Comparison of ENCODE assay signal across 16 cellular contexts in the genomic region with DNA sequence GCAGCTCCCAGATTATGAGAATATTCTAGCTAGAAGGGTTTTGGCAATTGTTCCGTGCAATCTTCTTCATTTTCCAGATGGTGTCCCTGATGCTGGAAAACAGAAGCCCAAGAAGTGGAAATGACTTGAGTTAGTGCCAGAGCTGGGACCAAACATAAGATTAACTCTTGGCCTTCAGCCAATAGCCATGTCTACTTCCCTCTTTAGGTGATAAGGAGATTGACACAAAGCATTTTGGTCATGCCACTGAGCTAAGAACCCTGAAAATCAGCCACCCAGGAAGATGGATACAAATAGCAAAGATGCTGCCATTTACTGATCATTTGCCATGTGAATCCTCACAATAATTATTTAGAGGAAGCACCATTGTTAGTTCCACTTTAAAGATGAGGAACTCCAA.
DNase-seq lines count a peak whose midpoint lies in the region; TF ChIP-seq lines count a peak whose summit lies in the region.
"Had no signal": no experiment of that assay in that cellular context is flagged by ENCODE, and none has a peak within 500 bp of the region (broad histone marks: within the 10 kb centered on the region; RNA-seq: fewer than 3 reads in every experiment).

No MANE protein-coding gene starts in this region.

- no peak for TF ChIP-seq CTCF in GM13976 (IDR thresholded peaks at IDR 0.05; ENCODE audit: borderline replicate concordance, control extremely low read depth, extremely low read depth, insufficient read depth, missing control alignments)

- in situ Hi-C loops in GM13976 (cut with MboI; ENCODE audit: low sequenced_read_pairs, unreplicated experiment) = no loop called here

- DNase-seq in NCI-H2196 (lab: John Stamatoyannopoulos, UW; ENCODE audit: unreplicated experiment) (peak; percentile 14), NCI-H2196 treated with DMSO at 0.1 percent for 48 hours (lab: John Stamatoyannopoulos, UW; ENCODE audit: unreplicated experiment) (no peak), DMS79 treated with DMSO at 0.1 percent for 48 hours (lab: John Stamatoyannopoulos, UW) (peak; percentile 85), NCI-H69 (lab: John Stamatoyannopoulos, UW) (peak; percentile 54), islet precursor cell (peak; percentile 13), activated gamma-delta T cell treated with Interleukin-2 at 50 U/mL for 16 hours (no peak), GM13976 (ENCODE audit: low spot score) (no peak), NCI-H1930 (lab: John Stamatoyannopoulos, UW) (no peak)
- DNase-seq: DMS53, HCEC 1CT, IMR-90, NCI-H2081, NCI-H510A, PC-9, SK-N-SH, T-helper 1 cell had no signal

Comparison
In these comparisons a context has a peak if more than half of its experiments do, and no peak if none do; other contexts are left out.
1. DNase-seq: peak in NCI-H2196 (single experiment), DMS79 treated with DMSO at 0.1 percent for 48 hours (single experiment), NCI-H69 (single experiment) and islet precursor cell (single experiment); none in NCI-H2196 treated with DMSO at 0.1 percent for 48 hours (single experiment), activated gamma-delta T cell treated with Interleukin-2 at 50 U/mL for 16 hours (single experiment), GM13976 (single experiment) and NCI-H1930 (0 of 2).